10 cellular contexts compared by ENCODE assay signal in genomic region chr13:98890186-98890585, GRCh38.
DNase-seq lines count a peak whose midpoint lies in the region; ATAC-seq, FAIRE-seq and TF ChIP-seq lines count a peak whose summit lies in the region.
"Had no signal": no experiment of that assay in that cellular context is flagged by ENCODE, and none has a peak within 500 bp of the region (broad histone marks: within the 10 kb centered on the region; RNA-seq: fewer than 3 reads in every experiment).

No MANE protein-coding gene starts in this region.

- no peaks in the 10 kb centered on the region for H3K36me3 ChIP-seq in kidney (ENCODE audit: control insufficient read depth in 1 of 2, insufficient read depth in 2 of 2, low read length in 2 of 2)
- H3K36me3 ChIP-seq in Peyer's patch: peaks cover 0 to 29% (median 0%) of the 10 kb centered on the region in 3 donors

- CTCF ChIA-PET in activated CD4-positive, alpha-beta memory T cell treated with anti-CD3 and anti-CD28 coated beads for 36 hours (lab: Charles Lee): interaction anchor here (0.7 to 2.6 kb wide), 7 partner anchors 15 to 312 kb away, joined by 3 to 13 read pairs (median 4); no protein-coding TSS in a partner anchor

- H3K27ac ChIP-seq in kidney (ENCODE audit: low read depth in 2 of 2, low read length in 2 of 2): no peak overlapping the region
- H3K27ac ChIP-seq in Peyer's patch: no peak overlapping the region

- ATAC-seq in HG02763 (IDR thresholded peaks at IDR 0.05; ENCODE audit: unreplicated experiment): no peak
- ATAC-seq in effector memory CD8-positive, alpha-beta T cell (replicated peaks): no peak

- H3K4me1 ChIP-seq in kidney (ENCODE audit: control insufficient read depth in 1 of 2, insufficient read depth in 1 of 2, low read depth in 1 of 2, low read length in 2 of 2) (no peaks in the 10 kb centered on the region), Peyer's patch (no peaks in the 10 kb centered on the region)

- TF ChIP-seq POLR2A in Peyer's patch (IDR thresholded peaks at IDR 0.05): no peak

- H3K27me3 ChIP-seq in Peyer's patch: no peaks in the 10 kb centered on the region

- intact Hi-C loops in activated CD4-positive, alpha-beta memory T cell treated with anti-CD3 and anti-CD28 coated beads for 36 hours (cut with micrococcal nuclease): loop anchor here (1.0 kb wide), 4 partner anchors 19 to 136 kb away; no protein-coding TSS in a partner anchor
- intact Hi-C loops in kidney (cut with DNase I): no loop called here

- no peak overlapping the region for H3K9ac ChIP-seq in kidney (ENCODE audit: low read length in 2 of 2)

- FAIRE-seq in frontal cortex (lab: Jason Lieb, UNC) (no peak), kidney (lab: Jason Lieb, UNC) (no peak)
- FAIRE-seq: TTC549 had no signal

- DNase-seq in HFF-Myc (ENCODE audit: extremely low read depth, low read depth) (peak; percentile 87), frontal cortex (ENCODE audit: low spot score in 2 of 2) (peak; percentile 9 to 26), kidney (no peak), Peyer's patch (no peak)
- peak; percentile 76 for DNase-seq in activated CD4-positive, alpha-beta memory T cell treated with anti-CD3 and anti-CD28 coated beads for 36 hours
- DNase-seq in stimulated activated CD4-positive, alpha-beta T cell treated with anti-CD3 and anti-CD28 coated beads, Interleukin-4, amount 100 ng/mL, for 1 hour: peak; percentile 43
- DNase-seq in effector memory CD8-positive, alpha-beta T cell: no peak

- H3K27me3 Mint-ChIP-seq in activated CD4-positive, alpha-beta memory T cell treated with anti-CD3 and anti-CD28 coated beads for 36 hours: no peaks in the 10 kb centered on the region
- no peaks in the 10 kb centered on the region for H3K27me3 Mint-ChIP-seq in effector memory CD8-positive, alpha-beta T cell

- no peak overlapping the region for H3K4me3 Mint-ChIP-seq in activated CD4-positive, alpha-beta memory T cell treated with anti-CD3 and anti-CD28 coated beads for 36 hours
- no peak overlapping the region for H3K4me3 Mint-ChIP-seq in effector memory CD8-positive, alpha-beta T cell
- H3K4me3 Mint-ChIP-seq: neural crest cell had no signal

- H3K36me3 Mint-ChIP-seq in activated CD4-positive, alpha-beta memory T cell treated with anti-CD3 and anti-CD28 coated beads for 36 hours: peaks cover 20% of the 10 kb centered on the region
- H3K36me3 Mint-ChIP-seq in effector memory CD8-positive, alpha-beta T cell (ENCODE audit: insufficient read depth): peaks cover 44% of the 10 kb centered on the region

- H3K27ac Mint-ChIP-seq in activated CD4-positive, alpha-beta memory T cell treated with anti-CD3 and anti-CD28 coated beads for 36 hours: peak overlapping the region; percentile 65
- H3K27ac Mint-ChIP-seq in effector memory CD8-positive, alpha-beta T cell: peak overlapping the region in 1 of 2 donors; percentile 12

- H3K9me3 Mint-ChIP-seq in activated CD4-positive, alpha-beta memory T cell treated with anti-CD3 and anti-CD28 coated beads for 36 hours: no peaks in the 10 kb centered on the region
- H3K9me3 Mint-ChIP-seq in effector memory CD8-positive, alpha-beta T cell: no peaks in the 10 kb centered on the region
- H3K9me3 Mint-ChIP-seq: neural crest cell had no signal

- no peaks in the 10 kb centered on the region for H3K9me3 ChIP-seq in kidney (ENCODE audit: control insufficient read depth in 1 of 2, low read length in 2 of 2)
- H3K9me3 ChIP-seq in Peyer's patch: no peaks in the 10 kb centered on the region

- TF ChIP-seq CTCF in HFF-Myc (IDR thresholded peaks at IDR 0.05; ENCODE audit: low read depth, low read length, missing control alignments) (no peak), kidney (IDR thresholded peaks at IDR 0.05; ENCODE audit: borderline replicate concordance, extremely low read depth, insufficient read depth) (no peak), Peyer's patch (IDR thresholded peaks at IDR 0.05) (no peak)

- POLR2A ChIA-PET in activated CD4-positive, alpha-beta memory T cell treated with anti-CD3 and anti-CD28 coated beads for 36 hours (lab: Charles Lee): interaction anchor here (0.6 to 1.5 kb wide), 9 partner anchors 17 to 868 kb away, joined by 3 to 6 read pairs (median 3); partner anchors contain the start of gene GPR183

- H3K4me1 Mint-ChIP-seq in activated CD4-positive, alpha-beta memory T cell treated with anti-CD3 and anti-CD28 coated beads for 36 hours (ENCODE audit: low read depth): peaks cover 21% of the 10 kb centered on the region
- no peaks in the 10 kb centered on the region for H3K4me1 Mint-ChIP-seq in effector memory CD8-positive, alpha-beta T cell (ENCODE audit: low read depth in 2 of 2)

- H3K4me3 ChIP-seq in HFF-Myc (replicated peaks; ENCODE audit: low read depth, low read length) (no peak overlapping the region), kidney (ENCODE audit: low read length in 2 of 2) (no peak overlapping the region), Peyer's patch (no peak overlapping the region)

Comparison
In these comparisons a context has a peak if more than half of its experiments do, and no peak if none do; other contexts are left out.
1. DNase-seq: peak in HFF-Myc (single experiment), activated CD4-positive, alpha-beta memory T cell treated with anti-CD3 and anti-CD28 coated beads for 36 hours (single experiment), frontal cortex (2 of 2) and stimulated activated CD4-positive, alpha-beta T cell treated with anti-CD3 and anti-CD28 coated beads, Interleukin-4, amount 100 ng/mL, for 1 hour (single experiment); none in kidney (single experiment), effector memory CD8-positive, alpha-beta T cell (0 of 3) and Peyer's patch (0 of 3).